In the genomic region with DNA sequence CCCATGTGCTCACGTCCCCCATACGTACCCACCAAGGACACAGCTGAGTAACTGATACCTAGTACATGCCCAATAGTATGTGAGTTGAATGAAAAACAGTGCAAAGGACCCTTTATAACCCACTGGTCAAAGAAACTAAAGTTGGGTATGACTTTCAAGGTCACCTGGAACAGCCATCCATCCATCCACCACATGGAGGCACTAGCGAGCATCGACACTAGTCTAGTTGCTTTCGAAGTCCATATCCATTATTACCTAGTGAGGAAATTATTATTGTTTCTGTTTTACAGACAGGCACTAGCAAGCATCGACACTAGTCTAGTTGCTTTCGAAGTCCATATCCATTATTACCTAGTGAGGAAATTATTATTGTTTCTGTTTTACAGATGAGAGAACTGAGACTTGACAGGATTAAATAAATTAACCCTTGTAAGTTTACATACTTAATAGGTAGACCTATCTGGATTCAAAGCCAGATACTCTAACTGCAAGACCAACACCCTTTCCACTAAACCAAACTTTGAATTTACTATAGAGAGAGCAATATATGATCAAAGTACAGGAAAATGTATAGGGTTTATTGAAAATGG, we compare ENCODE assay signal across 8 cellular contexts.
DNase-seq lines count a peak whose midpoint lies in the region; ATAC-seq and TF ChIP-seq lines count a peak whose summit lies in the region.

No MANE protein-coding gene starts in this region.

- no peaks in the 10 kb centered on the region for H3K9me2 ChIP-seq in SK-N-SH

- 23% methylated on average over 7 of the region's 7 CpGs for WGBS in SK-N-SH (ENCODE audit: low lambda C conversion rate)
- WGBS in mammary epithelial cell (ENCODE audit: low coverage, missing lambda C conversion rate) = 38% methylated on average over 7 of the region's 7 CpGs
- WGBS in mesendoderm (ENCODE audit: extremely low coverage, insufficient coverage, low lambda C conversion rate) = no CpG with 5 or more reads among the region's 7 CpGs

- no peak overlapping the region for H3K23ac ChIP-seq in mesendoderm (ENCODE audit: low read length)

- no peak overlapping the region for H3K27ac ChIP-seq in SK-N-SH (ENCODE audit: low read depth in 2 of 2, low read length in 1 of 2)
- no peak overlapping the region for H3K27ac ChIP-seq in mammary epithelial cell (ENCODE audit: insufficient read depth, low read depth, low read length)
- no peak overlapping the region for H3K27ac ChIP-seq in mesendoderm (ENCODE audit: low read depth, low read length)

- TF ChIP-seq CTCF in SK-N-SH (IDR thresholded peaks at IDR 0.05) (peak; percentile 65), mammary epithelial cell (conservative IDR thresholded peaks at IDR 0.05 in 1 of 2, IDR thresholded peaks at IDR 0.05 in 1 of 2; ENCODE audit: extremely low read depth in 1 of 2, insufficient read depth in 1 of 2, low read depth in 1 of 2, low read length in 2 of 2) (peak; percentile 63 to 67)

- no peak overlapping the region for H4K8ac ChIP-seq in mesendoderm (ENCODE audit: low read depth, low read length)

- TF ChIP-seq EP300 in SK-N-SH (IDR thresholded peaks at IDR 0.05; ENCODE audit: borderline replicate concordance in 1 of 2, low read depth in 1 of 2, low read length in 1 of 2) = no peak

- TF ChIP-seq RAD21 in SK-N-SH (IDR thresholded peaks at IDR 0.05; ENCODE audit: low read length) = peak; percentile 52

- intact Hi-C loops in left cardiac atrium (cut with DNase I) = loop anchor here in 1 of 2 donors (5.0 kb wide), 1 partner anchor 210 kb away; no protein-coding TSS in a partner anchor
- intact Hi-C loops in cardiac septum (cut with DNase I) = loop anchor here (5.0 kb wide), 1 partner anchor 205 kb away; no protein-coding TSS in a partner anchor
- intact Hi-C loops in mammary epithelial cell (cut with micrococcal nuclease) = loop anchor here (1.0 to 10.0 kb wide), 5 partner anchors 35 to 233 kb away; no protein-coding TSS in a partner anchor

- H3K79me2 ChIP-seq in SK-N-SH (ENCODE audit: insufficient read depth) (no peaks in the 10 kb centered on the region), mammary epithelial cell (ENCODE audit: insufficient read depth, low read length) (no peaks in the 10 kb centered on the region), mesendoderm (ENCODE audit: control insufficient read depth, insufficient read depth, low read length) (no peaks in the 10 kb centered on the region)

- H3K36me3 ChIP-seq in SK-N-SH (replicated peaks in 1 of 2; ENCODE audit: control insufficient read depth in 1 of 2, insufficient read depth in 2 of 2, low read length in 1 of 2) (no peaks in the 10 kb centered on the region), mammary epithelial cell (ENCODE audit: insufficient read depth, low read length) (no peaks in the 10 kb centered on the region), mesendoderm (ENCODE audit: control insufficient read depth, insufficient read depth, low read length) (no peaks in the 10 kb centered on the region)

- BruUV-seq in mammary epithelial cell (replicated peaks; lab: Mats Ljungman, UMichigan) = no TSS peak

- no peaks in the 10 kb centered on the region for H3F3A ChIP-seq in SK-N-SH (replicated peaks; ENCODE audit: insufficient read depth)

- peak overlapping the region; percentile 23 for H2AK5ac ChIP-seq in mesendoderm (ENCODE audit: low read length)

- H2BK5ac ChIP-seq in mesendoderm (ENCODE audit: low read length) = peak overlapping the region; percentile 31

- ATAC-seq in left cardiac atrium (no peak), HG02852 (IDR thresholded peaks at IDR 0.05; ENCODE audit: unreplicated experiment) (peak; percentile 91), GM21529 (IDR thresholded peaks at IDR 0.05; ENCODE audit: unreplicated experiment) (no peak)

- H3K18ac ChIP-seq in mesendoderm (ENCODE audit: low read length) = no peak overlapping the region

- H3K9ac ChIP-seq in SK-N-SH (no peak overlapping the region), mammary epithelial cell (ENCODE audit: insufficient read depth, low read length) (no peak overlapping the region), mesendoderm (ENCODE audit: low read length) (no peak overlapping the region)

- no peak overlapping the region for H2BK120ac ChIP-seq in mesendoderm (ENCODE audit: low read depth, low read length)

- no peak overlapping the region for H3K4me3 ChIP-seq in SK-N-SH (ENCODE audit: low read depth in 2 of 2, low read length in 1 of 2)
- no peak overlapping the region for H3K4me3 ChIP-seq in mammary epithelial cell (replicated peaks in 1 of 3; ENCODE audit: insufficient read depth in 1 of 3, low read depth in 2 of 3, low read length in 3 of 3)
- no peak overlapping the region for H3K4me3 ChIP-seq in mesendoderm (ENCODE audit: low read length)

- DNase-seq in left cardiac atrium (peak; percentile 27), cardiac septum (ENCODE audit: low spot score) (no peak), SK-N-SH (peak; percentile 26), mammary epithelial cell (peak; percentile 15), mesendoderm (peak; percentile 54), SK-N-DZ (ENCODE audit: low spot score) (no peak)

- H4K20me1 ChIP-seq in SK-N-SH (ENCODE audit: insufficient read depth) (no peaks in the 10 kb centered on the region), mammary epithelial cell (ENCODE audit: insufficient read depth, low read length) (no peaks in the 10 kb centered on the region)

- no peaks in the 10 kb centered on the region for H3K27me3 ChIP-seq in SK-N-SH (ENCODE audit: insufficient read depth)
- no peaks in the 10 kb centered on the region for H3K27me3 ChIP-seq in mammary epithelial cell (ENCODE audit: insufficient read depth, low read length)
- H3K27me3 ChIP-seq in mesendoderm (ENCODE audit: insufficient read depth, low read length, poor library complexity) = no peaks in the 10 kb centered on the region

- H3K4ac ChIP-seq in mesendoderm (ENCODE audit: low read depth, low read length) = peak overlapping the region; percentile 59

- CTCF ChIA-PET in SK-N-SH (lab: Yijun Ruan, JAX) (interaction anchor here (0.8 to 3.6 kb wide), 5 partner anchors 202 to 206 kb away, joined by 3 to 17 read pairs (median 4); no protein-coding TSS in a partner anchor), mammary epithelial cell (lab: Charles Lee; ENCODE audit: low non-redundant PET) (interaction anchor here (0.5 kb wide), 1 partner anchor 10 kb away, joined by 3 read pairs; no protein-coding TSS in a partner anchor)

- H2AFZ ChIP-seq in SK-N-SH (ENCODE audit: low read depth) (peak overlapping the region; percentile 60), mammary epithelial cell (ENCODE audit: low read depth, low read length) (peak overlapping the region; percentile 1)

- POLR2A ChIA-PET in SK-N-SH (lab: Yijun Ruan, JAX) = no interaction called here

- no peak overlapping the region for H4K5ac ChIP-seq in mesendoderm (ENCODE audit: low read length)

- H3K4me2 ChIP-seq in SK-N-SH (no peak overlapping the region), mammary epithelial cell (ENCODE audit: insufficient read depth, low read depth, low read length) (peak overlapping the region; percentile 52), mesendoderm (ENCODE audit: low read length) (no peak overlapping the region)

- H3K9me3 ChIP-seq in SK-N-SH = no peaks in the 10 kb centered on the region
- no peaks in the 10 kb centered on the region for H3K9me3 ChIP-seq in mammary epithelial cell (replicated peaks; ENCODE audit: insufficient read depth, low read length)

- dilution Hi-C loops in mammary epithelial cell (cut with HindIII; ENCODE audit: low sequenced_read_pairs) = no loop called here

- in situ Hi-C loops in mammary epithelial cell (cut with MboI; ENCODE audit: low sequenced_read_pairs in 2 of 2) = loop anchor here (10.0 to 25.0 kb wide), 2 partner anchors 197 to 200 kb away; no protein-coding TSS in a partner anchor

- no peaks in the 10 kb centered on the region for H3K4me1 ChIP-seq in SK-N-SH (ENCODE audit: control insufficient read depth in 1 of 2, insufficient read depth in 2 of 2, low read depth in 1 of 2, low read length in 1 of 2)
- no peaks in the 10 kb centered on the region for H3K4me1 ChIP-seq in mammary epithelial cell (ENCODE audit: insufficient read depth, low read length)
- H3K4me1 ChIP-seq in mesendoderm (ENCODE audit: control insufficient read depth, low read depth, low read length) = no peaks in the 10 kb centered on the region

- peak overlapping the region; percentile 68 for H3K56ac ChIP-seq in mesendoderm (ENCODE audit: low read length)

- no peak overlapping the region for H2BK15ac ChIP-seq in mesendoderm (replicated peaks; ENCODE audit: low read depth)

- no peaks in the 10 kb centered on the region for H3K79me1 ChIP-seq in mesendoderm (ENCODE audit: low read length)

TF ChIP-seq in SK-N-SH, 30 proteins besides CTCF, POLR2A, EP300 and RAD21:
- TF ChIP-seq SMC3 (IDR thresholded peaks at IDR 0.05; ENCODE audit: low read depth, low read length) = peak; percentile 57
- TF ChIP-seq SIN3A (IDR thresholded peaks at IDR 0.05; ENCODE audit: borderline replicate concordance, low read depth, low read length) = no peak
- no peak for TF ChIP-seq TEAD4 (IDR thresholded peaks at IDR 0.05; ENCODE audit: borderline replicate concordance, insufficient read depth)
- no peak for TF ChIP-seq RFX5 (IDR thresholded peaks at IDR 0.05; ENCODE audit: low read length)
- TF ChIP-seq MEF2A (IDR thresholded peaks at IDR 0.05; ENCODE audit: borderline replicate concordance, low read depth) = no peak
TF ChIP-seq in SK-N-SH: peak in this region for 1.

Comparison
In these comparisons a context has a peak if more than half of its experiments do, and no peak if none do; other contexts are left out.
1. DNase-seq: peak in left cardiac atrium (single experiment), SK-N-SH (single experiment), mammary epithelial cell (single experiment) and mesendoderm (single experiment); none in cardiac septum (single experiment) and SK-N-DZ (single experiment).